In genomic region chr10:113178771-113179170, GRCh38 we compare ENCODE assay signal across 21 cellular contexts.
"Had no signal": no experiment of that assay in that cellular context is flagged by ENCODE, and none has a peak within 500 bp of the region (broad histone marks: within the 10 kb centered on the region; RNA-seq: fewer than 3 reads in every experiment).

No MANE protein-coding gene starts in this region.

- H3K4me1 ChIP-seq: gastrocnemius medialis, right lobe of liver had no signal

- H3K9me3 ChIP-seq: gastrocnemius medialis, left lung, right lobe of liver, tibial nerve had no signal

- H3K4me3 ChIP-seq: gastrocnemius medialis, left lung, lung, right lobe of liver, tibial nerve had no signal

- ATAC-seq: activated naive CD8-positive, alpha-beta T cell treated with anti-CD3 and anti-CD28 coated beads, Interleukin-2, amount 50 U/mL, for 24 hours; activated T-helper 17 cell treated with anti-CD3 and anti-CD28 coated beads, Interleukin-2, amount 50 U/mL, for 72 hours had no signal

- H3K27me3 ChIP-seq: gastrocnemius medialis, left lung, right lobe of liver, tibial nerve had no signal

- H3K36me3 ChIP-seq: gastrocnemius medialis, left lung, right lobe of liver, tibial nerve, WERI-Rb-1 had no signal

- DNase-seq: activated CD4-positive, alpha-beta memory T cell treated with anti-CD3 and anti-CD28 coated beads, Interleukin-2, amount 10 ng/mL, durations not matched to agents 7 days and 5 days; activated CD4-positive, alpha-beta T cell treated with anti-CD3 and anti-CD28 coated beads, Interleukin-2, amount 10 ng/mL, durations not matched to agents 7 days and 5 days; activated CD4-positive, CD25-positive, alpha-beta regulatory T cell treated with anti-CD3 and anti-CD28 coated beads, Interleukin-2, amount 50 U/mL, for 72 hours; activated CD8-positive, alpha-beta memory T cell treated with anti-CD3 and anti-CD28 coated beads, Interleukin-2, amount 50 U/mL, for 48 hours; activated naive CD8-positive, alpha-beta T cell treated with anti-CD3 and anti-CD28 coated beads, Interleukin-2, amount 50 U/mL, for 24 hours; activated T-cell treated with anti-CD3 and anti-CD28 coated beads, Interleukin-2, amount 50 U/mL, for 24 hours; dermis blood vessel endothelial cell; effector CD8-positive, alpha-beta T cell; hypothalamus; kidney glomerular epithelial cell; right lobe of liver; stimulated activated CD4-positive, alpha-beta T cell treated with anti-CD3 and anti-CD28 coated beads, Interleukin-2, amount 100 ng/mL, for 48 hours; stimulated activated naive CD4-positive, alpha-beta T cell treated with Interleukin-2 at 50 U/mL for 16 hours; SW 1271; T1000; WERI-Rb-1 had no signal

- H3K27ac ChIP-seq: gastrocnemius medialis, left lung, right lobe of liver, tibial nerve, WERI-Rb-1 had no signal
